ENCODE assay signal across 1 cellular context in the genomic region with DNA sequence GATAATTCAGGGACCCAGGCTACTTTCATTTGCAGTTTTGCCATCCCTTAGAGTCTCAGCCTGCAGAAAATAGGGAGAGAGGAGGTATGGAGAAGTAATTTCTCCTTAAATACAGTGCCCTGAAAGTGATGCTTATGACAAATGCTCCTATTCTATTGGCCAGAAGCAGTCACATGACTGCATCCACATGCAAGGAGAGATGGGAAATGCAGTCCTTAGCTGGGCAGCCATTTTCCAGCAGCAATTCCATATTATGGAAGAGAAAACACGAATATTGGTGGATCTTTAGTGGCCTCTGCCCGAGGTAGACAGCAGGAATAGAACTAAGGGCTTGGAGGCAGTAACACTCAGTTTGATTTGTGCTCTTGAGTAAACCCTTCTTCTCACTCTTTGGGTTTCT.
TF ChIP-seq lines count a peak whose summit lies in the region.

No MANE protein-coding gene starts in this region.

TF ChIP-seq in Ishikawa, 13 proteins besides CTCF, POLR2A, EP300 and RAD21 (continued from another document):
- no peak for TF ChIP-seq CEBPB (IDR thresholded peaks at IDR 0.05)
